ENCODE assay signal across 15 cellular contexts in genomic region chr1:245997471-245998258, GRCh38.
DNase-seq lines count a peak whose midpoint lies in the region; ATAC-seq, FAIRE-seq and TF ChIP-seq lines count a peak whose summit lies in the region.
"Had no signal": no experiment of that assay in that cellular context is flagged by ENCODE, and none has a peak within 500 bp of the region (broad histone marks: within the 10 kb centered on the region; RNA-seq: fewer than 3 reads in every experiment).

No MANE protein-coding gene starts in this region.

- H3K4me3 Mint-ChIP-seq in activated T-helper 17 cell treated with anti-CD3 and anti-CD28 coated beads, Interleukin-2, amount 50 U/mL, for 72 hours = no peak overlapping the region
- H3K4me3 Mint-ChIP-seq: activated B cell treated with CpG ODN at 0.5 μM for 24 hours, neural progenitor cell had no signal

- no peak overlapping the region for H3K4me3 ChIP-seq in A549
- H3K4me3 ChIP-seq in breast epithelium = no peak overlapping the region
- H3K4me3 ChIP-seq: dorsolateral prefrontal cortex, neural progenitor cell had no signal

- WGBS in A549 (ENCODE audit: missing lambda C conversion rate) = 53% methylated on average over 7 of the region's 7 CpGs

- H3K27ac ChIP-seq in A549 (peak overlapping the region; percentile 28 to 50; a peak in 3 of 6 replicates), breast epithelium (no peak overlapping the region)
- H3K27ac ChIP-seq: dorsolateral prefrontal cortex, neural progenitor cell had no signal

- H3K9me3 Mint-ChIP-seq in activated T-helper 17 cell treated with anti-CD3 and anti-CD28 coated beads, Interleukin-2, amount 50 U/mL, for 72 hours = no peaks in the 10 kb centered on the region
- H3K9me3 Mint-ChIP-seq: activated B cell treated with CpG ODN at 0.5 μM for 24 hours; activated T-helper 2 cell treated with anti-CD3 and anti-CD28 coated beads, Interferon-gamma antibody, Interleukin-2, Interleukin-4, amounts not matched to agents 10 μg/mL and 5 μg/mL and 100 μg/mL, durations not matched to agents 14 hours and 24 hours and 36 hours had no signal

- ATAC-seq in A549 (peak; percentile 67 to 73), HG03469 (IDR thresholded peaks at IDR 0.05; ENCODE audit: unreplicated experiment) (no peak)
- ATAC-seq in activated T-helper 17 cell treated with anti-CD3 and anti-CD28 coated beads, Interleukin-2, amount 50 U/mL, for 72 hours (replicated peaks) = no peak

- H3K27me3 Mint-ChIP-seq in activated T-helper 17 cell treated with anti-CD3 and anti-CD28 coated beads, Interleukin-2, amount 50 U/mL, for 72 hours = no peaks in the 10 kb centered on the region
- H3K27me3 Mint-ChIP-seq: activated B cell treated with CpG ODN at 0.5 μM for 24 hours had no signal

- H3K4me1 Mint-ChIP-seq in activated T-helper 17 cell treated with anti-CD3 and anti-CD28 coated beads, Interleukin-2, amount 50 U/mL, for 72 hours = no peaks in the 10 kb centered on the region

- H3K36me3 Mint-ChIP-seq in activated T-helper 17 cell treated with anti-CD3 and anti-CD28 coated beads, Interleukin-2, amount 50 U/mL, for 72 hours (ENCODE audit: low read depth) = no peaks in the 10 kb centered on the region

- TF ChIP-seq CTCF in A549 (IDR thresholded peaks at IDR 0.05) (no peak), breast epithelium (IDR thresholded peaks at IDR 0.05) (no peak)

- no peaks in the 10 kb centered on the region for H3K36me3 ChIP-seq in breast epithelium
- H3K36me3 ChIP-seq: neural progenitor cell had no signal

- H3K4me2 ChIP-seq in A549 = peak overlapping the region; percentile 16; the same call in 1 of the 3 replicates
- H3K4me2 ChIP-seq: neural progenitor cell had no signal

- peak in 1 of 2 experiments; percentile 29 for DNase-seq in A549 (ENCODE audit: low read depth in 1 of 2, low spot score in 1 of 2)
- peak; percentile 56 for DNase-seq in LHCN-M2 (ENCODE audit: low read depth)
- peak; percentile 66 to 70 for DNase-seq in breast epithelium (ENCODE audit: low spot score in 2 of 2)
- DNase-seq in iris pigment epithelial cell (ENCODE audit: low read depth) = peak; percentile 64
- DNase-seq in ureter (ENCODE audit: low spot score) = no peak
- DNase-seq in RKO (ENCODE audit: low spot score) = no peak
- DNase-seq: activated B cell treated with CpG ODN at 0.5 μM for 24 hours; AML-193; H7; stimulated activated CD4-positive, alpha-beta T cell treated with anti-CD3 and anti-CD28 coated beads, Interleukin-4, amount 100 ng/mL, for 4 hours had no signal

- POLR2A ChIA-PET in A549 (lab: Yijun Ruan, JAX) = interaction anchor here (0.5 kb wide), 1 partner anchor 285 kb away, joined by 4 read pairs; no protein-coding TSS in a partner anchor

- H3K4me1 ChIP-seq in A549 = peaks cover 5% of the 10 kb centered on the region
- no peaks in the 10 kb centered on the region for H3K4me1 ChIP-seq in breast epithelium
- H3K4me1 ChIP-seq: neural progenitor cell had no signal

- H3K9me3 ChIP-seq in A549 = no peaks in the 10 kb centered on the region
- no peaks in the 10 kb centered on the region for H3K9me3 ChIP-seq in breast epithelium

- intact Hi-C loops in breast epithelium (cut with DNase I; ENCODE audit: low total_unique reads) = no loop called here

- TF ChIP-seq POLR2A in A549 (IDR thresholded peaks at IDR 0.05; ENCODE audit: low read length) (no peak), breast epithelium (IDR thresholded peaks at IDR 0.05) (no peak)

- H3K27me3 ChIP-seq in breast epithelium = no peaks in the 10 kb centered on the region
- H3K27me3 ChIP-seq: dorsolateral prefrontal cortex, neural progenitor cell had no signal

- CTCF ChIA-PET in A549 (lab: Yijun Ruan, JAX) = interaction anchor here (2.0 kb wide), 1 partner anchor 845 kb away, joined by 7 read pairs; no protein-coding TSS in a partner anchor

- TF ChIP-seq EP300 in A549 (IDR thresholded peaks at IDR 0.05) = no peak

- H3K27ac Mint-ChIP-seq in activated T-helper 17 cell treated with anti-CD3 and anti-CD28 coated beads, Interleukin-2, amount 50 U/mL, for 72 hours = no peak overlapping the region
- H3K27ac Mint-ChIP-seq: activated B cell treated with CpG ODN at 0.5 μM for 24 hours; activated T-helper 2 cell treated with anti-CD3 and anti-CD28 coated beads, Interferon-gamma antibody, Interleukin-2, Interleukin-4, amounts not matched to agents 10 μg/mL and 5 μg/mL and 100 μg/mL, durations not matched to agents 14 hours and 24 hours and 36 hours; neural progenitor cell had no signal

- no peak for TF ChIP-seq RAD21 in A549 (conservative IDR thresholded peaks at IDR 0.05 in 1 of 2, IDR thresholded peaks at IDR 0.05 in 1 of 2)

- no peak for FAIRE-seq in A549 (lab: Jason Lieb, UNC)

TF ChIP-seq in A549, 52 proteins besides CTCF, POLR2A, EP300 and RAD21:
- no peak for TF ChIP-seq REST (IDR thresholded peaks at IDR 0.05)
- TF ChIP-seq HOXB13 (CRISPR knock-in tag; IDR thresholded peaks at IDR 0.05; ENCODE audit: low read depth) = no peak
- no peak for TF ChIP-seq RARB (CRISPR knock-in tag; IDR thresholded peaks at IDR 0.05)
- no peak for TF ChIP-seq NPAS2 (CRISPR knock-in tag; IDR thresholded peaks at IDR 0.05; ENCODE audit: borderline replicate concordance)
TF ChIP-seq in A549: peak in this region for 0.

Comparison
In these comparisons a context has a peak if more than half of its experiments do, and no peak if none do; other contexts are left out.
1. ATAC-seq: peak in A549 (2 of 2); none in HG03469 (single experiment) and activated T-helper 17 cell treated with anti-CD3 and anti-CD28 coated beads, Interleukin-2, amount 50 U/mL, for 72 hours (single experiment).
2. DNase-seq: peak in LHCN-M2 (single experiment), breast epithelium (2 of 2) and iris pigment epithelial cell (single experiment); none in ureter (single experiment) and RKO (single experiment).
3. H3K27ac ChIP-seq: peak in A549 (2 of 2); none in breast epithelium (0 of 2).